10 cellular contexts compared by ENCODE assay signal in the genomic region with DNA sequence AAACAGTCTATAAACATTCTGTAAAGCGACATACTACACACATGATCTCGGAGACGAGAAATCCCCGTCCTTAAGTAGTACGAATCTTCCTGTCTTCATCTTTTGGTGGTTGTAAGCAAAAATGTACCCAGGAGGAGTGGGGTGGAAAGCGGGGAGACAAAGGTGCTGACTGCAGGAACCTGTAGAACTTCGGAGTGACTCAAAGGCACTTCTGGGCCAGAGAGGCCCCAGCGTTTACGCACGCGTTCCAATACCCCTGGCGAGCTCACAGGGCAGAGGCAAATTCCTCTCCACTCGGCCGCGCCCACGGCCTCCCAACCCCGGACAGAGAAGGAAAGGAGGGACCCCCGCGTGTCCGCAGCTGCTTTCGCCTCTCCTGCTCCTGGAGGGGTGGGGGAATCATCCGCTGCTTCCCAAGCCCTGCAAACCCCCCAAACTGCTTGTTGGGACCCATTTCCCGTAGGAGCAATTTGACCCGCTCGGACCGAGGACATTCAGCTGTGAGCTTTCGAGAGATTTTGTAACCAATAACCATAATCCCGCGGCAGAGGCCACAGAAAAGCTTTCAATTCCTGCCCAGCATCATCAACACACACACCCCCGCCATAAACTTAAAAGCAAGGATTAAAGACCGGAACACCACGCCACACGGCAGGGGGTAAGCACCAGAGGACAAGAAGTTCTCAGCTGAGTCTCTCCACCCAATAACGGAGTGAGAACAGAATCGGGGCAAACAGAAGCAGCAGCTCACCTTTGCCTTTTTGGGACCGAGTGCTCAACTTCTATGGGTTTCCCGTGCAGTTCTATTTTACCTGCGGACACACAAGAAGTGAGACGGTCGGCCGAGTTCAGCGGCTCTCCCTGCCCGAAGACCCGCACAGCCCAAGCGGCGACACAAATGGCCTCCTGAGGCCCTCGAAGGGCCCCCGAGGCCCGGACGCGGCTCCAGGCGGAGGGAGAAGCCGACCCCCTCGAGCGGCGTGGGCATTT. TPM values are rescaled to one million over a fixed set of nuclear protein-coding genes. Genes with fewer than 3 reads are reported as not detected.
A peak's percentile ranks its signal among the peaks of the same experiment; 100 is the strongest.
DNase-seq lines count a peak whose midpoint lies in the region; ATAC-seq and TF ChIP-seq lines count a peak whose summit lies in the region.
"Had no signal": no experiment of that assay in that cellular context is flagged by ENCODE, and none has a peak within 500 bp of the region (broad histone marks: within the 10 kb centered on the region; RNA-seq: fewer than 3 reads in every experiment).

No MANE protein-coding gene starts in this region.

- H3K27ac Mint-ChIP-seq in activated CD8-positive, alpha-beta T cell treated with anti-CD3 and anti-CD28 coated beads, Interleukin-2, amount 10 ng/mL, durations not matched to agents 7 days and 5 days, result no peak overlapping the region
- no peak overlapping the region for H3K27ac Mint-ChIP-seq in stimulated activated naive CD8-positive, alpha-beta T cell treated with anti-CD3 and anti-CD28 coated beads, Interleukin-15, Interleukin-2, amounts not matched to agents 100 ng/mL and 50 ng/mL, for 24 hours

- peak; percentile 19 for ATAC-seq in activated CD8-positive, alpha-beta T cell treated with anti-CD3 and anti-CD28 coated beads, Interleukin-2, amount 10 ng/mL, durations not matched to agents 7 days and 5 days
- ATAC-seq in left lobe of liver (no peak), HG03378 (IDR thresholded peaks at IDR 0.05; ENCODE audit: unreplicated experiment) (no peak)

- H2AFZ ChIP-seq in KMS-11 (ENCODE audit: low read depth) (no peak overlapping the region), hepatocyte (no peak overlapping the region)

- peak overlapping the region; percentile 51 for H3K4me3 Mint-ChIP-seq in activated CD8-positive, alpha-beta T cell treated with anti-CD3 and anti-CD28 coated beads, Interleukin-2, amount 10 ng/mL, durations not matched to agents 7 days and 5 days
- H3K4me3 Mint-ChIP-seq in stimulated activated naive CD8-positive, alpha-beta T cell treated with anti-CD3 and anti-CD28 coated beads, Interleukin-15, Interleukin-2, amounts not matched to agents 100 ng/mL and 50 ng/mL, for 24 hours, result peak overlapping the region; percentile 77

- peaks cover 2% of the 10 kb centered on the region for H3K36me3 Mint-ChIP-seq in activated CD8-positive, alpha-beta T cell treated with anti-CD3 and anti-CD28 coated beads, Interleukin-2, amount 10 ng/mL, durations not matched to agents 7 days and 5 days (ENCODE audit: low read depth)
- H3K36me3 Mint-ChIP-seq in stimulated activated naive CD8-positive, alpha-beta T cell treated with anti-CD3 and anti-CD28 coated beads, Interleukin-15, Interleukin-2, amounts not matched to agents 100 ng/mL and 50 ng/mL, for 24 hours (ENCODE audit: low read depth), result no peaks in the 10 kb centered on the region

- H3K27ac ChIP-seq in KMS-11 (peak overlapping the region; percentile 95), hepatocyte (peak overlapping the region; percentile 98)
- H3K27ac ChIP-seq: vagina had no signal

- DNase-seq in NCI-H345 (lab: John Stamatoyannopoulos, UW), result peak; percentile 9
- no peak for DNase-seq in NCI-H345 treated with DMSO at 0.1 percent for 48 hours (lab: John Stamatoyannopoulos, UW; ENCODE audit: unreplicated experiment)
- no peak for DNase-seq in activated CD8-positive, alpha-beta T cell treated with anti-CD3 and anti-CD28 coated beads, Interleukin-2, amount 10 ng/mL, durations not matched to agents 7 days and 5 days
- peak; percentile 76 for DNase-seq in hepatocyte (ENCODE audit: low spot score)
- DNase-seq in left lobe of liver (ENCODE audit: low spot score), result no peak
- DNase-seq: DND-41 had no signal

- H3K9ac ChIP-seq in KMS-11, result peak overlapping the region; percentile 94

- H3K4me3 ChIP-seq in KMS-11 (IDR thresholded peaks at IDR 0.05; ENCODE audit: insufficient read depth, low read depth, low read length), result no peak overlapping the region
- peak overlapping the region; percentile 69 for H3K4me3 ChIP-seq in hepatocyte

- H3K27me3 ChIP-seq in KMS-11 (ENCODE audit: insufficient read depth, low read depth), result no peaks in the 10 kb centered on the region
- H3K27me3 ChIP-seq in hepatocyte, result no peaks in the 10 kb centered on the region

- H3K9me3 ChIP-seq in hepatocyte (ENCODE audit: low read depth), result no peaks in the 10 kb centered on the region
- H3K9me3 ChIP-seq: vagina had no signal

- H3K9me3 Mint-ChIP-seq in activated CD8-positive, alpha-beta T cell treated with anti-CD3 and anti-CD28 coated beads, Interleukin-2, amount 10 ng/mL, durations not matched to agents 7 days and 5 days (ENCODE audit: insufficient read depth), result no peaks in the 10 kb centered on the region
- H3K9me3 Mint-ChIP-seq in stimulated activated naive CD8-positive, alpha-beta T cell treated with anti-CD3 and anti-CD28 coated beads, Interleukin-15, Interleukin-2, amounts not matched to agents 100 ng/mL and 50 ng/mL, for 24 hours, result no peaks in the 10 kb centered on the region

- H3K36me3 ChIP-seq in KMS-11 (ENCODE audit: insufficient read depth), result peaks cover 5% of the 10 kb centered on the region; the same call in 1 of the 2 replicates
- H3K36me3 ChIP-seq in hepatocyte (replicated peaks; ENCODE audit: insufficient read depth, low read depth), result no peaks in the 10 kb centered on the region
- H3K36me3 ChIP-seq: vagina had no signal

- CTCF ChIA-PET in activated CD8-positive, alpha-beta T cell treated with anti-CD3 and anti-CD28 coated beads, Interleukin-2, amount 10 ng/mL, durations not matched to agents 7 days and 5 days (lab: Charles Lee), result interaction anchor here (0.6 to 2.7 kb wide), 8 partner anchors 37 to 208 kb away, joined by 3 to 17 read pairs (median 4); no protein-coding TSS in a partner anchor

- H3K4me1 Mint-ChIP-seq in activated CD8-positive, alpha-beta T cell treated with anti-CD3 and anti-CD28 coated beads, Interleukin-2, amount 10 ng/mL, durations not matched to agents 7 days and 5 days (ENCODE audit: low read depth), result peaks cover 37% of the 10 kb centered on the region
- H3K4me1 Mint-ChIP-seq in stimulated activated naive CD8-positive, alpha-beta T cell treated with anti-CD3 and anti-CD28 coated beads, Interleukin-15, Interleukin-2, amounts not matched to agents 100 ng/mL and 50 ng/mL, for 24 hours (ENCODE audit: low read depth), result peaks cover 33% of the 10 kb centered on the region

- peaks cover 58% of the 10 kb centered on the region for H3K27me3 Mint-ChIP-seq in activated CD8-positive, alpha-beta T cell treated with anti-CD3 and anti-CD28 coated beads, Interleukin-2, amount 10 ng/mL, durations not matched to agents 7 days and 5 days (ENCODE audit: low read depth)
- peaks cover 74% of the 10 kb centered on the region for H3K27me3 Mint-ChIP-seq in stimulated activated naive CD8-positive, alpha-beta T cell treated with anti-CD3 and anti-CD28 coated beads, Interleukin-15, Interleukin-2, amounts not matched to agents 100 ng/mL and 50 ng/mL, for 24 hours

- H3K79me2 ChIP-seq in KMS-11 (ENCODE audit: insufficient read depth, low read depth) (peaks cover 91% of the 10 kb centered on the region), hepatocyte (peaks cover 78% of the 10 kb centered on the region)

- H3K9me2 ChIP-seq in hepatocyte (replicated peaks; ENCODE audit: insufficient read depth), result no peaks in the 10 kb centered on the region

- TF ChIP-seq CTCF in KMS-11 (conservative IDR thresholded peaks at IDR 0.05; ENCODE audit: low read depth, low read length) (no peak), hepatocyte (IDR thresholded peaks at IDR 0.05; ENCODE audit: poor library complexity) (no peak)

- H3K4me2 ChIP-seq in KMS-11 (peak overlapping the region; percentile 85), hepatocyte (peak overlapping the region; percentile 93)

- WGBS in hepatocyte (ENCODE audit: low lambda C conversion rate, missing lambda C conversion rate), result under 1% methylated on average over 51 of the region's 56 CpGs

- H4K20me1 ChIP-seq in KMS-11 (ENCODE audit: insufficient read depth), result peaks cover 48% of the 10 kb centered on the region
- peaks cover 32% of the 10 kb centered on the region for H4K20me1 ChIP-seq in hepatocyte (ENCODE audit: insufficient read depth, poor library complexity, severe bottlenecking)

- H3K4me1 ChIP-seq in KMS-11 (ENCODE audit: low read depth, poor library complexity, severe bottlenecking) (peaks cover 37% of the 10 kb centered on the region), hepatocyte (ENCODE audit: insufficient read depth) (peaks cover 46% of the 10 kb centered on the region)

- POLR2A ChIA-PET in activated CD8-positive, alpha-beta T cell treated with anti-CD3 and anti-CD28 coated beads, Interleukin-2, amount 10 ng/mL, durations not matched to agents 7 days and 5 days (lab: Charles Lee), result interaction anchor here (0.6 to 1.4 kb wide), 3 partner anchors 63 to 764 kb away, joined by 3 to 4 read pairs (median 4); no protein-coding TSS in a partner anchor

RNA-seq across cellular contexts. Expression of gene IGF2BP3, which starts 2.3 kb away (rescaled TPM):
- under 1 TPM; 0.52 to 0.55 TPM for total RNA-seq in activated CD8-positive, alpha-beta T cell treated with anti-CD3 and anti-CD28 coated beads, Interleukin-2, amount 10 ng/mL, durations not matched to agents 7 days and 5 days
- 73.1 and 75.7 TPM in 2 replicates for total RNA-seq in hepatocyte
- 28.9 and 31.1 TPM in 2 replicates for polyA plus RNA-seq in hepatocyte
- 0.78 TPM for total RNA-seq in left lobe of liver

Comparison
In these comparisons a context has a peak if more than half of its experiments do, and no peak if none do; other contexts are left out.
1. DNase-seq: peak in NCI-H345 (single experiment) and hepatocyte (single experiment); none in NCI-H345 treated with DMSO at 0.1 percent for 48 hours (single experiment), activated CD8-positive, alpha-beta T cell treated with anti-CD3 and anti-CD28 coated beads, Interleukin-2, amount 10 ng/mL, durations not matched to agents 7 days and 5 days (single experiment) and left lobe of liver (single experiment).
2. RNA of gene IGF2BP3, which starts 2.3 kb away (total RNA-seq): 73.1 to 75.7 TPM in hepatocyte; 0.78 TPM in left lobe of liver (single experiment) and 0.52 to 0.55 TPM in activated CD8-positive, alpha-beta T cell treated with anti-CD3 and anti-CD28 coated beads, Interleukin-2, amount 10 ng/mL, durations not matched to agents 7 days and 5 days; every median in the first group is over 10 times any median in the second.